In the genomic region with DNA sequence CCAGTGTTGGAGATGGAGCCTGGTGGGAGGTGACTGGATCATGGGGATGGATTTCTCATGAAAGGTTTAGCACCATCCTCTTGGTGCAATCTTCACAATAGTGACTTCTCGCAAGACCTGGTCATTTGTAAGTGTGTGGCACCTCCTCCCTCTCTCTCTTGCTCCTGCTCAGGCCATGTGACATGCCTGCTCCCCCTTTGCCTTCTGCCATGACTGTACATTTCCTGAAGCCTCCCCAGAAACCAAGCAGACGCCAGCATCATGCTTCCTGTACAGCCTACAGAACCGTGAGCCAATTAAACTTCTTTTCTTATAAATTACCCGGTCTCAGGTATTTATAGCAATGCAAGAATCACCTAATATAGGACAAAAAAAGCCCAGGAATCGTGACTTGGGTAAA, we compare ENCODE assay signal across 1 cellular context.
TF ChIP-seq lines count a peak whose summit lies in the region.

No MANE protein-coding gene starts in this region.

TF ChIP-seq in HepG2, 621 proteins besides CTCF, POLR2A, EP300 and RAD21:
- no peak for TF ChIP-seq PAX8 (CRISPR knock-in tag; IDR thresholded peaks at IDR 0.05; ENCODE audit: borderline replicate concordance)
- TF ChIP-seq, protein P1, sequence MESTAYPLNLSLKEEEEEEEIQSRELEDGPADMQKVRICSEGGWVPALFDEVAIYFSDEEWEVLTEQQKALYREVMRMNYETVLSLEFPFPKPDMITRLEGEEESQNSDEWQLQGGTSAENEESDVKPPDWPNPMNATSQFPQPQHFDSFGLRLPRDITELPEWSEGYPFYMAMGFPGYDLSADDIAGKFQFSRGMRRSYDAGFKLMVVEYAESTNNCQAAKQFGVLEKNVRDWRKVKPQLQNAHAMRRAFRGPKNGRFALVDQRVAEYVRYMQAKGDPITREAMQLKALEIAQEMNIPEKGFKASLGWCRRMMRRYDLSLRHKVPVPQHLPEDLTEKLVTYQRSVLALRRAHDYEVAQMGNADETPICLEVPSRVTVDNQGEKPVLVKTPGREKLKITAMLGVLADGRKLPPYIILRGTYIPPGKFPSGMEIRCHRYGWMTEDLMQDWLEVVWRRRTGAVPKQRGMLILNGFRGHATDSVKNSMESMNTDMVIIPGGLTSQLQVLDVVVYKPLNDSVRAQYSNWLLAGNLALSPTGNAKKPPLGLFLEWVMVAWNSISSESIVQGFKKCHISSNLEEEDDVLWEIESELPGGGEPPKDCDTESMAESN (CRISPR knock-in tag; conservative IDR thresholded peaks at IDR 0.05) = 0 out of 2 replicates have a peak, but pooled peaks have one; percentile 2
- TF ChIP-seq, protein P2, sequence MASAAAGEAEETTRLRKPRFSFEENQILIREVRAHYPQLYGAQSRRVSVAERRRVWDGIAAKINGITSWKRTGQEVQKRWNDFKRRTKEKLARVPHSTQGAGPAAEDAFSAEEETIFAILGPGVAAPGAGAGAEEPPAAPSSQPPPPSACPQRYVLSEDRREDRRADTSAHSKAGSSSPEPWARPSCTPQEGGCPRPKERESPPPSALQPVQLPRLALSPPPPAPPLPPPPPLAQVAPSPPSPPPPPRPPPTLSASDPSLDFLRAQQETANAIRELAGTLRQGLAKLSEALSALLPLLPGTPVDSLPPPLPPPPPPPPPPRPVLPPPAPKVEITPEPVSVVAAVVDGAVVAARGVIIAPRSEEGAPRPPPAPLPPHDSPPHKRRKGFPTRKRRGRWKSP (CRISPR knock-in tag; IDR thresholded peaks at IDR 0.05) = no peak
- no peak for TF ChIP-seq NCOA2 (CRISPR knock-in tag; IDR thresholded peaks at IDR 0.05)
- no peak for TF ChIP-seq MTA3 (CRISPR knock-in tag; IDR thresholded peaks at IDR 0.05)
